ENCODE assay signal across 2 cellular contexts in the genomic region with DNA sequence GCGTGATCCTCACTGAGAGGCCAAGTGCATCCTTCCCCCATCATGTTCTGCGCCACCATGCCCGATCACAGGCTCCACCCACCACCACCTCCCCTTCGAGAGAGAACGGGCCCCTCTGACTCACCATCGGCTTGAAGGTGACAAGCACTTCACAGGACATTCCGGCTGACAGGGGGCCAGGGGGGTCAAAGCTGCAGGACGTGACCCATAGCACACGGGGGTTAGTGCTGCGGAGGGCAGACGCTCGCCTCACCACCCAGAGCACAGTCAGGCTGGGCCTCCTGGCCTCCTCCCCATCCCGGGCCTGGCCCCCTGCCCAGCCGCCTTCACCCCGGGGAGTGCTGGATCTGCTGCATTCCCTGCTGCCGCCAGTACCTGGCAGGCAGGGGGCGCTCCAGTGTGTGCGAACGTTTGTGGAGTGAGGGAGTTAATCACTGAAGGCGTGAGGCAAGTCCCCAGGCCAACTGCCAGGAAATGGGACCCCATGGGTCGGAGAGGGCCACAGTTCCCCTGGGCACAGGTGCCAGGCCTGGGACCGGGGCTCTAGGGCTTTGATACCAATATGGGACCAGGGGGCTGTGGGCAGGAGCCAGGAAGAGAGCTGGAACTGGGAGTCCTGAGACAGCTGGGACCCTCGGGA.
TF ChIP-seq lines count a peak whose summit lies in the region.

No MANE protein-coding gene starts in this region.

TF ChIP-seq in GM23338, 12 proteins besides CTCF, POLR2A, EP300 and RAD21:
- TF ChIP-seq ZNF114 (CRISPR knock-in tag; IDR thresholded peaks at IDR 0.05) (no peak), POLR2AphosphoS5 (IDR thresholded peaks at IDR 0.05; ENCODE audit: low read depth) (no peak), EZH2phosphoT487 (IDR thresholded peaks at IDR 0.05; ENCODE audit: unreplicated experiment) (no peak), JUNB (IDR thresholded peaks at IDR 0.05; ENCODE audit: unreplicated experiment) (no peak), CREB1 (CRISPR knock-in tag; IDR thresholded peaks at IDR 0.05; ENCODE audit: low read depth) (0 out of 2 replicates have a peak, but pooled peaks have one; percentile 5), EZH2 (IDR thresholded peaks at IDR 0.05; ENCODE audit: low read depth, unreplicated experiment) (no peak)

TF ChIP-seq in H1, 55 proteins besides CTCF, POLR2A, EP300 and RAD21 (continues in another document):
- TF ChIP-seq CEBPB (IDR thresholded peaks at IDR 0.05; ENCODE audit: low read depth, low read length): no peak
- TF ChIP-seq CHD1 (IDR thresholded peaks at IDR 0.05; ENCODE audit: low read depth, low read length): no peak
- no peak for TF ChIP-seq MAFK (IDR thresholded peaks at IDR 0.05; ENCODE audit: low read depth, low read length)
- peak; percentile 43; the same call in 1 of the 2 replicates for TF ChIP-seq TBP (IDR thresholded peaks at IDR 0.05; ENCODE audit: low read depth, low read length)
- no peak for TF ChIP-seq RBBP5 (IDR thresholded peaks at IDR 0.05; ENCODE audit: borderline replicate concordance, low read depth, low read length)
- TF ChIP-seq, protein P1, sequence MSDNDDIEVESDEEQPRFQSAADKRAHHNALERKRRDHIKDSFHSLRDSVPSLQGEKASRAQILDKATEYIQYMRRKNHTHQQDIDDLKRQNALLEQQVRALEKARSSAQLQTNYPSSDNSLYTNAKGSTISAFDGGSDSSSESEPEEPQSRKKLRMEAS (IDR thresholded peaks at IDR 0.05): peak; percentile 68
- no peak for TF ChIP-seq ZNF274 (IDR thresholded peaks at IDR 0.05; ENCODE audit: borderline replicate concordance, extremely low read depth, low read length)
- TF ChIP-seq BCL11A (IDR thresholded peaks at IDR 0.05; ENCODE audit: low read depth in 2 of 2, low read length in 2 of 2): no peak
- TF ChIP-seq GABPA (IDR thresholded peaks at IDR 0.05; ENCODE audit: borderline replicate concordance, insufficient read depth, low read length): no peak; the same call in 1 of the 2 replicates
- TF ChIP-seq PHF8 (conservative IDR thresholded peaks at IDR 0.05; ENCODE audit: low read depth, low read length): no peak
- TF ChIP-seq POLR2AphosphoS5 (IDR thresholded peaks at IDR 0.05; ENCODE audit: low read depth, low read length): no peak
- no peak for TF ChIP-seq TAF7 (optimal IDR thresholded peaks at IDR 0.05; ENCODE audit: borderline replicate concordance, low read depth, low read length)
- TF ChIP-seq, protein P2, sequence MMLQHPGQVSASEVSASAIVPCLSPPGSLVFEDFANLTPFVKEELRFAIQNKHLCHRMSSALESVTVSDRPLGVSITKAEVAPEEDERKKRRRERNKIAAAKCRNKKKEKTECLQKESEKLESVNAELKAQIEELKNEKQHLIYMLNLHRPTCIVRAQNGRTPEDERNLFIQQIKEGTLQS (IDR thresholded peaks at IDR 0.05; ENCODE audit: insufficient read depth, low read depth, low read length): no peak
- no peak for TF ChIP-seq EGR1 (IDR thresholded peaks at IDR 0.05; ENCODE audit: borderline replicate concordance, low read depth, low read length)
- no peak for TF ChIP-seq CBX5 (IDR thresholded peaks at IDR 0.05; ENCODE audit: low read depth, low read length)
- TF ChIP-seq CREB1 (IDR thresholded peaks at IDR 0.05): no peak
- TF ChIP-seq, protein P3, sequence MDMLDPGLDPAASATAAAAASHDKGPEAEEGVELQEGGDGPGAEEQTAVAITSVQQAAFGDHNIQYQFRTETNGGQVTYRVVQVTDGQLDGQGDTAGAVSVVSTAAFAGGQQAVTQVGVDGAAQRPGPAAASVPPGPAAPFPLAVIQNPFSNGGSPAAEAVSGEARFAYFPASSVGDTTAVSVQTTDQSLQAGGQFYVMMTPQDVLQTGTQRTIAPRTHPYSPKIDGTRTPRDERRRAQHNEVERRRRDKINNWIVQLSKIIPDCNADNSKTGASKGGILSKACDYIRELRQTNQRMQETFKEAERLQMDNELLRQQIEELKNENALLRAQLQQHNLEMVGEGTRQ (IDR thresholded peaks at IDR 0.05; ENCODE audit: low read length): no peak
- TF ChIP-seq GTF2F1 (IDR thresholded peaks at IDR 0.05; ENCODE audit: borderline replicate concordance, low read depth, low read length): no peak
- TF ChIP-seq BACH1 (IDR thresholded peaks at IDR 0.05; ENCODE audit: low read length): 0 out of 2 replicates have a peak, but pooled peaks have one; percentile 12
- TF ChIP-seq SUZ12 (IDR thresholded peaks at IDR 0.05; ENCODE audit: low read length): no peak
- TF ChIP-seq RFX5 (IDR thresholded peaks at IDR 0.05; ENCODE audit: borderline replicate concordance, low read depth, low read length): 0 out of 2 replicates have a peak, but pooled peaks have one; percentile 23
- TF ChIP-seq CHD2 (IDR thresholded peaks at IDR 0.05; ENCODE audit: low read length): no peak
- no peak for TF ChIP-seq RXRA (IDR thresholded peaks at IDR 0.05; ENCODE audit: insufficient read depth, low read depth, low read length)
- no peak for TF ChIP-seq NRF1 (IDR thresholded peaks at IDR 0.05; ENCODE audit: low read depth, low read length)
- no peak for TF ChIP-seq TCF12 (IDR thresholded peaks at IDR 0.05; ENCODE audit: low read depth, low read length)
- no peak for TF ChIP-seq SRF (IDR thresholded peaks at IDR 0.05; ENCODE audit: low read depth, low read length)
- TF ChIP-seq, protein P4, sequence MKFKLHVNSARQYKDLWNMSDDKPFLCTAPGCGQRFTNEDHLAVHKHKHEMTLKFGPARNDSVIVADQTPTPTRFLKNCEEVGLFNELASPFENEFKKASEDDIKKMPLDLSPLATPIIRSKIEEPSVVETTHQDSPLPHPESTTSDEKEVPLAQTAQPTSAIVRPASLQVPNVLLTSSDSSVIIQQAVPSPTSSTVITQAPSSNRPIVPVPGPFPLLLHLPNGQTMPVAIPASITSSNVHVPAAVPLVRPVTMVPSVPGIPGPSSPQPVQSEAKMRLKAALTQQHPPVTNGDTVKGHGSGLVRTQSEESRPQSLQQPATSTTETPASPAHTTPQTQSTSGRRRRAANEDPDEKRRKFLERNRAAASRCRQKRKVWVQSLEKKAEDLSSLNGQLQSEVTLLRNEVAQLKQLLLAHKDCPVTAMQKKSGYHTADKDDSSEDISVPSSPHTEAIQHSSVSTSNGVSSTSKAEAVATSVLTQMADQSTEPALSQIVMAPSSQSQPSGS (IDR thresholded peaks at IDR 0.05; ENCODE audit: low read length): no peak
- no peak for TF ChIP-seq SIX5 (IDR thresholded peaks at IDR 0.05; ENCODE audit: low read depth, low read length)
- no peak for TF ChIP-seq FOSL1 (IDR thresholded peaks at IDR 0.05; ENCODE audit: insufficient read depth, low read depth, low read length)
- TF ChIP-seq, protein P5, sequence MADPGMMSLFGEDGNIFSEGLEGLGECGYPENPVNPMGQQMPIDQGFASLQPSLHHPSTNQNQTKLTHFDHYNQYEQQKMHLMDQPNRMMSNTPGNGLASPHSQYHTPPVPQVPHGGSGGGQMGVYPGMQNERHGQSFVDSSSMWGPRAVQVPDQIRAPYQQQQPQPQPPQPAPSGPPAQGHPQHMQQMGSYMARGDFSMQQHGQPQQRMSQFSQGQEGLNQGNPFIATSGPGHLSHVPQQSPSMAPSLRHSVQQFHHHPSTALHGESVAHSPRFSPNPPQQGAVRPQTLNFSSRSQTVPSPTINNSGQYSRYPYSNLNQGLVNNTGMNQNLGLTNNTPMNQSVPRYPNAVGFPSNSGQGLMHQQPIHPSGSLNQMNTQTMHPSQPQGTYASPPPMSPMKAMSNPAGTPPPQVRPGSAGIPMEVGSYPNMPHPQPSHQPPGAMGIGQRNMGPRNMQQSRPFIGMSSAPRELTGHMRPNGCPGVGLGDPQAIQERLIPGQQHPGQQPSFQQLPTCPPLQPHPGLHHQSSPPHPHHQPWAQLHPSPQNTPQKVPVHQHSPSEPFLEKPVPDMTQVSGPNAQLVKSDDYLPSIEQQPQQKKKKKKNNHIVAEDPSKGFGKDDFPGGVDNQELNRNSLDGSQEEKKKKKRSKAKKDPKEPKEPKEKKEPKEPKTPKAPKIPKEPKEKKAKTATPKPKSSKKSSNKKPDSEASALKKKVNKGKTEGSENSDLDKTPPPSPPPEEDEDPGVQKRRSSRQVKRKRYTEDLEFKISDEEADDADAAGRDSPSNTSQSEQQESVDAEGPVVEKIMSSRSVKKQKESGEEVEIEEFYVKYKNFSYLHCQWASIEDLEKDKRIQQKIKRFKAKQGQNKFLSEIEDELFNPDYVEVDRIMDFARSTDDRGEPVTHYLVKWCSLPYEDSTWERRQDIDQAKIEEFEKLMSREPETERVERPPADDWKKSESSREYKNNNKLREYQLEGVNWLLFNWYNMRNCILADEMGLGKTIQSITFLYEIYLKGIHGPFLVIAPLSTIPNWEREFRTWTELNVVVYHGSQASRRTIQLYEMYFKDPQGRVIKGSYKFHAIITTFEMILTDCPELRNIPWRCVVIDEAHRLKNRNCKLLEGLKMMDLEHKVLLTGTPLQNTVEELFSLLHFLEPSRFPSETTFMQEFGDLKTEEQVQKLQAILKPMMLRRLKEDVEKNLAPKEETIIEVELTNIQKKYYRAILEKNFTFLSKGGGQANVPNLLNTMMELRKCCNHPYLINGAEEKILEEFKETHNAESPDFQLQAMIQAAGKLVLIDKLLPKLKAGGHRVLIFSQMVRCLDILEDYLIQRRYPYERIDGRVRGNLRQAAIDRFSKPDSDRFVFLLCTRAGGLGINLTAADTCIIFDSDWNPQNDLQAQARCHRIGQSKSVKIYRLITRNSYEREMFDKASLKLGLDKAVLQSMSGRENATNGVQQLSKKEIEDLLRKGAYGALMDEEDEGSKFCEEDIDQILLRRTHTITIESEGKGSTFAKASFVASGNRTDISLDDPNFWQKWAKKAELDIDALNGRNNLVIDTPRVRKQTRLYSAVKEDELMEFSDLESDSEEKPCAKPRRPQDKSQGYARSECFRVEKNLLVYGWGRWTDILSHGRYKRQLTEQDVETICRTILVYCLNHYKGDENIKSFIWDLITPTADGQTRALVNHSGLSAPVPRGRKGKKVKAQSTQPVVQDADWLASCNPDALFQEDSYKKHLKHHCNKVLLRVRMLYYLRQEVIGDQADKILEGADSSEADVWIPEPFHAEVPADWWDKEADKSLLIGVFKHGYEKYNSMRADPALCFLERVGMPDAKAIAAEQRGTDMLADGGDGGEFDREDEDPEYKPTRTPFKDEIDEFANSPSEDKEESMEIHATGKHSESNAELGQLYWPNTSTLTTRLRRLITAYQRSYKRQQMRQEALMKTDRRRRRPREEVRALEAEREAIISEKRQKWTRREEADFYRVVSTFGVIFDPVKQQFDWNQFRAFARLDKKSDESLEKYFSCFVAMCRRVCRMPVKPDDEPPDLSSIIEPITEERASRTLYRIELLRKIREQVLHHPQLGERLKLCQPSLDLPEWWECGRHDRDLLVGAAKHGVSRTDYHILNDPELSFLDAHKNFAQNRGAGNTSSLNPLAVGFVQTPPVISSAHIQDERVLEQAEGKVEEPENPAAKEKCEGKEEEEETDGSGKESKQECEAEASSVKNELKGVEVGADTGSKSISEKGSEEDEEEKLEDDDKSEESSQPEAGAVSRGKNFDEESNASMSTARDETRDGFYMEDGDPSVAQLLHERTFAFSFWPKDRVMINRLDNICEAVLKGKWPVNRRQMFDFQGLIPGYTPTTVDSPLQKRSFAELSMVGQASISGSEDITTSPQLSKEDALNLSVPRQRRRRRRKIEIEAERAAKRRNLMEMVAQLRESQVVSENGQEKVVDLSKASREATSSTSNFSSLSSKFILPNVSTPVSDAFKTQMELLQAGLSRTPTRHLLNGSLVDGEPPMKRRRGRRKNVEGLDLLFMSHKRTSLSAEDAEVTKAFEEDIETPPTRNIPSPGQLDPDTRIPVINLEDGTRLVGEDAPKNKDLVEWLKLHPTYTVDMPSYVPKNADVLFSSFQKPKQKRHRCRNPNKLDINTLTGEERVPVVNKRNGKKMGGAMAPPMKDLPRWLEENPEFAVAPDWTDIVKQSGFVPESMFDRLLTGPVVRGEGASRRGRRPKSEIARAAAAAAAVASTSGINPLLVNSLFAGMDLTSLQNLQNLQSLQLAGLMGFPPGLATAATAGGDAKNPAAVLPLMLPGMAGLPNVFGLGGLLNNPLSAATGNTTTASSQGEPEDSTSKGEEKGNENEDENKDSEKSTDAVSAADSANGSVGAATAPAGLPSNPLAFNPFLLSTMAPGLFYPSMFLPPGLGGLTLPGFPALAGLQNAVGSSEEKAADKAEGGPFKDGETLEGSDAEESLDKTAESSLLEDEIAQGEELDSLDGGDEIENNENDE (IDR thresholded peaks at IDR 0.05; ENCODE audit: insufficient replicate concordance, low read length): no peak
- peak; percentile 86 for TF ChIP-seq TEAD4 (IDR thresholded peaks at IDR 0.05; ENCODE audit: low read depth, low read length)
- no peak for TF ChIP-seq RNF2 (IDR thresholded peaks at IDR 0.05; ENCODE audit: borderline replicate concordance, low read depth, low read length, missing control alignments, poor library complexity, severe bottlenecking)
- no peak; the same call in 1 of the 2 replicates for TF ChIP-seq KDM1A (IDR thresholded peaks at IDR 0.05; ENCODE audit: borderline replicate concordance, low read length)
- TF ChIP-seq, protein P6, sequence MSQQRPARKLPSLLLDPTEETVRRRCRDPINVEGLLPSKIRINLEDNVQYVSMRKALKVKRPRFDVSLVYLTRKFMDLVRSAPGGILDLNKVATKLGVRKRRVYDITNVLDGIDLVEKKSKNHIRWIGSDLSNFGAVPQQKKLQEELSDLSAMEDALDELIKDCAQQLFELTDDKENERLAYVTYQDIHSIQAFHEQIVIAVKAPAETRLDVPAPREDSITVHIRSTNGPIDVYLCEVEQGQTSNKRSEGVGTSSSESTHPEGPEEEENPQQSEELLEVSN (IDR thresholded peaks at IDR 0.05): peak; percentile 36; the same call in 1 of the 2 replicates
- no peak for TF ChIP-seq BRCA1 (IDR thresholded peaks at IDR 0.05; ENCODE audit: low read depth, low read length)
- TF ChIP-seq JUND (IDR thresholded peaks at IDR 0.05; ENCODE audit: low read length): no peak
- no peak for TF ChIP-seq NANOG (IDR thresholded peaks at IDR 0.05; ENCODE audit: insufficient read depth, low read depth, low read length, poor library complexity, severe bottlenecking)
- TF ChIP-seq SP4 (IDR thresholded peaks at IDR 0.05; ENCODE audit: low read length): 0 out of 2 replicates have a peak, but pooled peaks have one; percentile 45
- TF ChIP-seq SIN3A (conservative IDR thresholded peaks at IDR 0.05 in 1 of 2, IDR thresholded peaks at IDR 0.05 in 1 of 2; ENCODE audit: low read depth in 1 of 2, low read length in 2 of 2): peak in 1 of 2 experiments; percentile 48; a peak in 1 of 4 replicates
- TF ChIP-seq JUN (IDR thresholded peaks at IDR 0.05; ENCODE audit: low read depth, low read length): no peak
- TF ChIP-seq EZH2 (IDR thresholded peaks at IDR 0.05; ENCODE audit: low read depth, low read length, severe bottlenecking): no peak
- TF ChIP-seq CBX8 (IDR thresholded peaks at IDR 0.05; ENCODE audit: borderline replicate concordance, low read depth, low read length): no peak
- peak; percentile 55 to 85; a peak in 1 of 4 replicates for TF ChIP-seq HDAC2 (IDR thresholded peaks at IDR 0.05; ENCODE audit: borderline replicate concordance in 1 of 2, low read depth in 2 of 2, low read length in 2 of 2)
- TF ChIP-seq ASH2L (IDR thresholded peaks at IDR 0.05; ENCODE audit: low read length): peak; percentile 50
- TF ChIP-seq SAP30 (IDR thresholded peaks at IDR 0.05; ENCODE audit: insufficient read depth, insufficient replicate concordance, low read length): no peak
- TF ChIP-seq HDAC6 (IDR thresholded peaks at IDR 0.05; ENCODE audit: low read depth, low read length): no peak
- TF ChIP-seq SP2 (IDR thresholded peaks at IDR 0.05; ENCODE audit: low read length): no peak
- no peak for TF ChIP-seq SIRT6 (IDR thresholded peaks at IDR 0.05; ENCODE audit: low read length)
- TF ChIP-seq CTBP2 (IDR thresholded peaks at IDR 0.05; ENCODE audit: borderline replicate concordance, insufficient read depth, insufficient read length, low read length): no peak
- TF ChIP-seq KDM4A (IDR thresholded peaks at IDR 0.05; ENCODE audit: low read depth, low read length, severe bottlenecking): no peak
- 0 out of 2 replicates have a peak, but pooled peaks have one; percentile 4 for TF ChIP-seq YY1 (IDR thresholded peaks at IDR 0.05; ENCODE audit: low read depth, low read length)
- no peak for TF ChIP-seq TAF1 (IDR thresholded peaks at IDR 0.05; ENCODE audit: low read depth, low read length)
